ENCODE assay signal across 7 cellular contexts in the genomic region with DNA sequence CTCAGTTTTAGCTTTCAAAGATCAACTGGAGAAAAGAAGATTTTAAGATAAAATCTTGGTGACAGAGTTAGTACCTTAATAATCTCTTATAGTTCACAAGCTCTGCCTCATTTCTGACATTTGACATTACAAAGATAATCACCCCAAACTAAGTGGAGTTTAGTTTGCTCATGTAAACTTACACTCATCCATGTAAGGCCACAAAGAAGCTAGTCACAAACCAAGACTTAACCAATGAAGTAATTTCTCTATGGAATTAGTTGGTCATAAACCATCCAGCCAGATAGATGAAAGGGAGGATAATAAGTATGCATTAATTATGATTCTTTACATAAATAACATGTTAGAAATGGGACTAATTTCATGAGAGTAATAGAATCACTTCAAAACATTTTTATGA.
"Had no signal": no experiment of that assay in that cellular context is flagged by ENCODE, and none has a peak within 500 bp of the region (broad histone marks: within the 10 kb centered on the region; RNA-seq: fewer than 3 reads in every experiment).

No MANE protein-coding gene starts in this region.

- H2AFZ ChIP-seq: GM23338 had no signal

- ATAC-seq: GM23338 had no signal

- H3K4me2 ChIP-seq: GM23338 had no signal

- FAIRE-seq: H1, H54, HTR-8/SVneo had no signal

- H3K4me3 ChIP-seq: GM23338 had no signal

- H3K4me3 Mint-ChIP-seq: GM23338, H9 had no signal

- DNase-seq: H9, HCEC 1CT, KBM-7 had no signal

- H3K27ac Mint-ChIP-seq: GM23338, H9 had no signal
